ENCODE assay signal across 8 cellular contexts in genomic region chr18:57586243-57587049, GRCh38. TPM values are rescaled to one million over a fixed set of nuclear protein-coding genes. Genes with fewer than 3 reads are reported as not detected.
DNase-seq lines count a peak whose midpoint lies in the region; ATAC-seq, FAIRE-seq and TF ChIP-seq lines count a peak whose summit lies in the region.

TSS of gene FECH (minus strand) at chr18:57586702. CDS start at chr18:57586620, 82 bp downstream.

- peak; percentile 77 for DNase-seq in DMS53 treated with DMSO at 0.1 percent for 48 hours (lab: John Stamatoyannopoulos, UW; ENCODE audit: unreplicated experiment)
- DNase-seq in SK-MEL-5 (ENCODE audit: low read depth, low spot score), result peak; percentile 61
- peak; percentile 14 to 60 (median 23) for DNase-seq in activated naive CD4-positive, alpha-beta T cell (lab: John Stamatoyannopoulos, UW)
- peak; percentile 87 to 88 for DNase-seq in frontal cortex (ENCODE audit: low spot score in 2 of 2)
- peak; percentile 33 to 91 (median 75) for DNase-seq in substantia nigra (lab: John Stamatoyannopoulos, UW)

- H3K9ac ChIP-seq in HUES64 (ENCODE audit: low read depth, low read length), result peak within 1 kb of the TSS; percentile 87

- H3K4me1 ChIP-seq in HUES64 (ENCODE audit: insufficient read depth, low read length), result peaks cover 3% of the 10 kb centered on the region; the same call in 1 of the 2 replicates
- peaks cover 9 to 13% of the 10 kb centered on the region in 2 experiments for H3K4me1 ChIP-seq in neutrophil (ENCODE audit: control insufficient read depth in 1 of 2, insufficient read depth in 1 of 2, low read depth in 1 of 2, low read length in 1 of 2)

- peaks cover 5% of the 10 kb centered on the region; the same call in 1 of the 2 replicates for H3K36me3 ChIP-seq in HUES64 (ENCODE audit: insufficient read depth, low read length)
- H3K36me3 ChIP-seq in neutrophil, result no peaks in the 10 kb centered on the region

- no peak for FAIRE-seq in frontal cortex (lab: Jason Lieb, UNC)

- TF ChIP-seq CTCF in neutrophil (IDR thresholded peaks at IDR 0.05), result peak; percentile 65

- H3K4me3 ChIP-seq in HUES64 (ENCODE audit: low read length) (peak within 1 kb of the TSS; percentile 71), neutrophil (ENCODE audit: low read depth in 1 of 2, low read length in 1 of 2) (peak within 1 kb of the TSS; percentile 65 to 89)

- peak; percentile 91 for ATAC-seq in GM21423 (IDR thresholded peaks at IDR 0.05; ENCODE audit: unreplicated experiment)

- in situ Hi-C loops in SK-MEL-5 (cut with HindIII; ENCODE audit: low pct_unique_long_range_greater_than_20kb, low sequenced_read_pairs), result no loop called here

- H3K27me3 ChIP-seq in HUES64 (ENCODE audit: insufficient read depth, low read length), result no peaks in the 10 kb centered on the region
- H3K27me3 ChIP-seq in neutrophil, result no peaks in the 10 kb centered on the region

- WGBS in HUES64, result 2% methylated on average over 80 of the region's 80 CpGs

- peak within 1 kb of the TSS; percentile 46; the same call in 1 of the 2 replicates for H3K27ac ChIP-seq in HUES64 (ENCODE audit: low read depth, low read length)
- H3K27ac ChIP-seq in neutrophil, result peak within 1 kb of the TSS; percentile 69
- H3K27ac ChIP-seq in substantia nigra (ENCODE audit: low read depth, low read length, poor library complexity, severe bottlenecking), result peak within 1 kb of the TSS; percentile 87

- no peaks in the 10 kb centered on the region for H3K9me3 ChIP-seq in HUES64 (ENCODE audit: insufficient read depth, low read depth, low read length)
- no peaks in the 10 kb centered on the region for H3K9me3 ChIP-seq in neutrophil

RNA-seq across cellular contexts. Expression of gene FECH, which starts in this region (rescaled TPM):
- polyA plus RNA-seq in HUES64 (2013, experiment 1 of 2), result 18.9 TPM
- polyA plus RNA-seq in HUES64 (2013, experiment 2 of 2), result 18.1 TPM
- total RNA-seq in SK-MEL-5 (2014; rRNA removed; shearing (Covaris generic)), result 38.2 and 41.7 TPM in 2 replicates
- polyA plus RNA-seq in SK-MEL-5 (2015; cell fraction: cytosol; rRNA removed), result 32.1 and 44.2 TPM in 2 replicates
- polyA plus RNA-seq in SK-MEL-5 (2015; cell fraction: nucleus; rRNA removed), result 39.5 and 41.7 TPM in 2 replicates
- total RNA-seq in frontal cortex, result 29.8 TPM

Comparison
In these comparisons a context has a peak if more than half of its experiments do, and no peak if none do; other contexts are left out.
1. Peak in every context shown above with its lines: DNase-seq, ATAC-seq, H3K4me3 ChIP-seq and H3K27ac ChIP-seq.
2. DNase-seq: peak in every context shown above with its lines; median percentile 88 in frontal cortex; 77 in DMS53 treated with DMSO at 0.1 percent for 48 hours; 75 in substantia nigra; 61 in SK-MEL-5; 23 in activated naive CD4-positive, alpha-beta T cell.